ENCODE assay signal across 23 cellular contexts in genomic region chr10:46301721-46302479, GRCh38. TPM values are rescaled to one million over a fixed set of nuclear protein-coding genes. Genes with fewer than 3 reads are reported as not detected.
"Had no signal": no experiment of that assay in that cellular context is flagged by ENCODE, and none has a peak within 500 bp of the region (broad histone marks: within the 10 kb centered on the region; RNA-seq: fewer than 3 reads in every experiment).

No MANE protein-coding gene starts in this region.

- H3K4me1 ChIP-seq: gastrocnemius medialis had no signal

- H3K36me3 ChIP-seq: gastrocnemius medialis, neural progenitor cell, suprapubic skin, tibial nerve had no signal

- H3K4me3 ChIP-seq: gastrocnemius medialis, neural progenitor cell, smooth muscle cell, suprapubic skin, tibial nerve had no signal

- H3K27ac ChIP-seq: gastrocnemius medialis, neural progenitor cell, suprapubic skin, tibial nerve had no signal

- ATAC-seq: activated CD8-positive, alpha-beta T cell treated with anti-CD3 and anti-CD28 coated beads, Interleukin-2, amount 10 ng/mL, durations not matched to agents 7 days and 5 days; gastrocnemius medialis; natural killer cell; stimulated activated naive B cell treated with anti-CD40 and anti-IgM and Interleukin-4, amounts not matched to agents 10 μg/mL and 1 μg/mL and 100 μg/mL, for 72 hours had no signal

- H3K9me3 ChIP-seq: gastrocnemius medialis, SK-N-SH, suprapubic skin, tibial nerve had no signal

- DNase-seq: activated CD4-positive, alpha-beta T cell treated with anti-CD3 and anti-CD28 coated beads, Interleukin-2, amount 10 ng/mL, durations not matched to agents 7 days and 5 days; activated CD4-positive, CD25-positive, alpha-beta regulatory T cell treated with anti-CD3 and anti-CD28 coated beads, Interleukin-2, amount 50 U/mL, for 72 hours; activated CD8-positive, alpha-beta T cell treated with anti-CD3 and anti-CD28 coated beads, Interleukin-2, amount 10 ng/mL, durations not matched to agents 7 days and 5 days; activated gamma-delta T cell; effector memory CD4-positive, alpha-beta T cell; gastrocnemius medialis; glutamatergic neuron; natural killer cell; SK-N-SH; stimulated activated CD4-positive, alpha-beta T cell treated with anti-CD3 and anti-CD28 coated beads, Interleukin-15, amount 100 ng/mL, for 24 hours; stimulated activated CD4-positive, alpha-beta T cell treated with anti-CD3 and anti-CD28 coated beads, Interleukin-2, amount 100 ng/mL, for 24 hours; stimulated activated naive B cell treated with anti-CD40 and anti-IgM and Interleukin-4, amounts not matched to agents 10 μg/mL and 1 μg/mL and 100 μg/mL, for 72 hours; T-helper 2 cell had no signal

- H3K27me3 ChIP-seq: gastrocnemius medialis, neural progenitor cell, suprapubic skin, tibial nerve had no signal

RNA-seq across cellular contexts. Expression of gene ANTXRL, which starts 15.1 kb away (rescaled TPM):
- total RNA-seq: activated CD8-positive, alpha-beta T cell treated with anti-CD3 and anti-CD28 coated beads, Interleukin-2, amount 10 ng/mL, durations not matched to agents 7 days and 5 days; dermis microvascular lymphatic vessel endothelial cell; epithelial cell of proximal tubule; gastrocnemius medialis; liver; natural killer cell; osteoblast; posterior vena cava; renal cortical epithelial cell; smooth muscle cell; suprapubic skin; tibial nerve had no signal
- polyA plus RNA-seq: SK-N-SH, smooth muscle cell had no signal
